16 cellular contexts compared by ENCODE assay signal in the genomic region with DNA sequence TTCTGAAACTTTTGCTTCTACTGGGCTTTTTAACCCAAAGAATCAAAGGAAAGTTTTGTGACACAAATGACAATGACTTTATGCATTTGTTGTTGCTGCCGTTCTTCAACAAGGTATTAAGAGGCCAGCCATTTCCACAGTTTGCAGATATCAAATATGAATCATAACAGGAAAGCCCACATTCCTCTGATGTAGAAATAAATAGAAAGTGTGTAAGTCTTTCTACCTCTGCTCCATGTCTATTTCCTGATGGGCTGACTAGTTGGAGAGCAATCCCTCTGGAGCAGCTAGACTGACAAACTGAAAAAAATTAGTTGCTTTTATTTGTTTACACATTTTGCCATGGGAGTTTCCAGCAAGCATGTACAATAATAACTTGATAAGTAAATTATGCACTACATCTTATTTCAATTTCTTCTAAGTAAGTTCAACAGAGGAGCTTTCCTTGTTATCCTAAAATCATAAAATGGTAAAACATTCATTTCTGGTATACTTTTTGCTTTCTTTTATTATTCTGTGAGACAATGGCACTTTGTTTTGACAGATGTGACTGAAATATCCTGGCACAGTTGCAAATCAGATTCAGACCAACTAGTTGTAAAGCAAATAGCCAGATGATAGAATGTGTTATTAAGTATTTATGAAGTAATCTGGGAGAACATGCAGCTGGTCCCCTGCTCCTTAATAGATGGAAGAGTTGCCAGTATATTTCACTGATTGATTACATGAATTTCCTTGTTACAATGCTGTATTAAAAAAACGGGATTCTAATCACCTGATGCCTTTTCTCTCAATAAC.
DNase-seq lines count a peak whose midpoint lies in the region; ATAC-seq, FAIRE-seq and TF ChIP-seq lines count a peak whose summit lies in the region.
"Had no signal": no experiment of that assay in that cellular context is flagged by ENCODE, and none has a peak within 500 bp of the region (broad histone marks: within the 10 kb centered on the region; RNA-seq: fewer than 3 reads in every experiment).

No MANE protein-coding gene starts in this region.

- no peaks in the 10 kb centered on the region for H3K27me3 ChIP-seq in brain microvascular endothelial cell (replicated peaks)
- H3K27me3 ChIP-seq in lung (ENCODE audit: control insufficient read depth, insufficient read depth): no peaks in the 10 kb centered on the region

- 33 to 62% methylated on average over 2 of the region's 2 CpGs for WGBS in lung, 2 donors

- in situ Hi-C loops in brain microvascular endothelial cell (cut with HindIII; ENCODE audit: low pct_ligation_motif_present, low sequenced_read_pairs): no loop called here

- TF ChIP-seq CTCF in D721Med (IDR thresholded peaks at IDR 0.05; ENCODE audit: insufficient read depth, missing control alignments): no peak
- TF ChIP-seq CTCF in brain microvascular endothelial cell (IDR thresholded peaks at IDR 0.05; ENCODE audit: low read depth, low read length, missing control alignments): no peak
- no peak for TF ChIP-seq CTCF in lung (IDR thresholded peaks at IDR 0.05; ENCODE audit: control extremely low read depth, extremely low read depth)

- H3K36me3 ChIP-seq in brain microvascular endothelial cell (replicated peaks) (no peaks in the 10 kb centered on the region), lung (ENCODE audit: control insufficient read depth in 2 of 2, insufficient read depth in 2 of 2, low read length in 2 of 2) (no peaks in the 10 kb centered on the region)
- H3K36me3 ChIP-seq: heart left ventricle had no signal

- peak; percentile 49 for ATAC-seq in lung (ENCODE audit: insufficient read depth, low FRiP score)
- ATAC-seq: effector memory CD8-positive, alpha-beta T cell; heart left ventricle; T-helper 17 cell had no signal

- DNase-seq in D721Med (ENCODE audit: insufficient read length, low spot score) (no peak), HT1080 (ENCODE audit: low read depth) (peak; percentile 40), brain microvascular endothelial cell (peak; percentile 46), lung (ENCODE audit: low spot score) (no peak), GM19240 (ENCODE audit: insufficient read length, low spot score) (no peak), caudate nucleus (lab: John Stamatoyannopoulos, UW) (no peak), T1000 (lab: John Stamatoyannopoulos, UW) (no peak)
- no peak for DNase-seq in stimulated activated CD4-positive, alpha-beta T cell treated with anti-CD3 and anti-CD28 coated beads, Interleukin-1b, Interleukin-23, amount 100 ng/mL, for 48 hours
- DNase-seq: aorta; effector memory CD8-positive, alpha-beta T cell; GDM1; heart left ventricle; stimulated activated naive CD4-positive, alpha-beta T cell treated with Interleukin-2 at 50 U/mL for 16 hours; T-helper 17 cell had no signal

- peak; percentile 25 for FAIRE-seq in D721Med (lab: Jason Lieb, UNC)
- FAIRE-seq: RCC 7860 had no signal

- H3K27ac ChIP-seq in brain microvascular endothelial cell (no peak overlapping the region), lung (ENCODE audit: low read depth in 1 of 2, low read length in 1 of 2) (no peak overlapping the region), caudate nucleus (ENCODE audit: low read depth, low read length) (no peak overlapping the region)
- H3K27ac ChIP-seq: C4-2B, heart left ventricle had no signal

- H3K4me1 ChIP-seq in lung (ENCODE audit: control insufficient read depth in 2 of 2, insufficient read depth in 2 of 2, low read length in 2 of 2): no peaks in the 10 kb centered on the region
- H3K4me1 ChIP-seq: heart left ventricle had no signal

- no peaks in the 10 kb centered on the region for H3K9me3 ChIP-seq in lung (ENCODE audit: control insufficient read depth in 2 of 2, insufficient read depth in 1 of 2, low read length in 1 of 2)
- H3K9me3 ChIP-seq: heart left ventricle had no signal

- no peak overlapping the region for H3K4me3 ChIP-seq in brain microvascular endothelial cell (ENCODE audit: low read depth, low read length)
- no peak overlapping the region for H3K4me3 ChIP-seq in lung
- H3K4me3 ChIP-seq: heart left ventricle had no signal

Comparison
In these comparisons a context has a peak if more than half of its experiments do, and no peak if none do; other contexts are left out.
1. DNase-seq: peak in HT1080 (single experiment) and brain microvascular endothelial cell (single experiment); none in D721Med (single experiment), lung (single experiment), GM19240 (single experiment), stimulated activated CD4-positive, alpha-beta T cell treated with anti-CD3 and anti-CD28 coated beads, Interleukin-1b, Interleukin-23, amount 100 ng/mL, for 48 hours (single experiment), caudate nucleus (0 of 61) and T1000 (single experiment).